Comparison of ENCODE assay signal across 3 cellular contexts in genomic region chr11:69843529-69843921, GRCh38.
TF ChIP-seq lines count a peak whose summit lies in the region.

No MANE protein-coding gene starts in this region.

TF ChIP-seq in SK-N-SH, 30 proteins besides CTCF, POLR2A, EP300 and RAD21:
- TF ChIP-seq NFIC (IDR thresholded peaks at IDR 0.05; ENCODE audit: borderline replicate concordance) (0 out of 2 replicates have a peak, but pooled peaks have one; percentile 14), USF2 (IDR thresholded peaks at IDR 0.05; ENCODE audit: borderline replicate concordance, low read depth, low read length) (no peak)

TF ChIP-seq in SK-N-SH treated with all-trans-retinoic acid at 6 μM for 48 hours, 23 proteins besides CTCF, POLR2A, EP300 and RAD21:
- TF ChIP-seq CREB5 (CRISPR knock-in tag; IDR thresholded peaks at IDR 0.05; ENCODE audit: low read depth) (no peak), ARNTL (CRISPR knock-in tag; IDR thresholded peaks at IDR 0.05; ENCODE audit: borderline replicate concordance, low read depth) (no peak), OSR1 (CRISPR knock-in tag; IDR thresholded peaks at IDR 0.05) (no peak), GLIS3 (CRISPR knock-in tag; IDR thresholded peaks at IDR 0.05) (no peak), PPARA (CRISPR knock-in tag; IDR thresholded peaks at IDR 0.05; ENCODE audit: borderline replicate concordance) (no peak), ESRRG (CRISPR knock-in tag; IDR thresholded peaks at IDR 0.05) (no peak), ZFP30 (CRISPR knock-in tag; IDR thresholded peaks at IDR 0.05) (no peak), POU6F1 (CRISPR knock-in tag; IDR thresholded peaks at IDR 0.05; ENCODE audit: borderline replicate concordance, low read depth) (no peak), ZC3H10 (CRISPR knock-in tag; IDR thresholded peaks at IDR 0.05) (no peak), CSRNP3 (CRISPR knock-in tag; IDR thresholded peaks at IDR 0.05) (no peak), TCF4 (CRISPR knock-in tag; IDR thresholded peaks at IDR 0.05; ENCODE audit: borderline replicate concordance) (no peak), ZNF8 (CRISPR knock-in tag; IDR thresholded peaks at IDR 0.05) (no peak), PATZ1 (CRISPR knock-in tag; IDR thresholded peaks at IDR 0.05; ENCODE audit: borderline replicate concordance) (no peak), ZNF70 (CRISPR knock-in tag; IDR thresholded peaks at IDR 0.05) (no peak), CSDC2 (CRISPR knock-in tag; IDR thresholded peaks at IDR 0.05) (no peak)

TF ChIP-seq in H1, 55 proteins besides CTCF, POLR2A, EP300 and RAD21 (continued from another document):
- TF ChIP-seq GABPA (IDR thresholded peaks at IDR 0.05; ENCODE audit: borderline replicate concordance, insufficient read depth, low read length) (no peak), USF2 (IDR thresholded peaks at IDR 0.05; ENCODE audit: low read length) (no peak), SIN3A (conservative IDR thresholded peaks at IDR 0.05 in 1 of 2, IDR thresholded peaks at IDR 0.05 in 1 of 2; ENCODE audit: low read depth in 1 of 2, low read length in 2 of 2) (no peak), TAF7 (optimal IDR thresholded peaks at IDR 0.05; ENCODE audit: borderline replicate concordance, low read depth, low read length) (no peak), SIX5 (IDR thresholded peaks at IDR 0.05; ENCODE audit: low read depth, low read length) (no peak), SIRT6 (IDR thresholded peaks at IDR 0.05; ENCODE audit: low read length) (no peak), KDM4A (IDR thresholded peaks at IDR 0.05; ENCODE audit: low read depth, low read length, severe bottlenecking) (no peak), SAP30 (IDR thresholded peaks at IDR 0.05; ENCODE audit: insufficient read depth, insufficient replicate concordance, low read length) (no peak), POU5F1 (IDR thresholded peaks at IDR 0.05; ENCODE audit: low read depth, low read length) (no peak), FOSL1 (IDR thresholded peaks at IDR 0.05; ENCODE audit: insufficient read depth, low read depth, low read length) (no peak), GTF2F1 (IDR thresholded peaks at IDR 0.05; ENCODE audit: borderline replicate concordance, low read depth, low read length) (no peak), NANOG (IDR thresholded peaks at IDR 0.05; ENCODE audit: insufficient read depth, low read depth, low read length, poor library complexity, severe bottlenecking) (no peak), PHF8 (conservative IDR thresholded peaks at IDR 0.05; ENCODE audit: low read depth, low read length) (no peak), TBP (IDR thresholded peaks at IDR 0.05; ENCODE audit: low read depth, low read length) (no peak), CEBPB (IDR thresholded peaks at IDR 0.05; ENCODE audit: low read depth, low read length) (no peak), KDM5A (IDR thresholded peaks at IDR 0.05; ENCODE audit: low read length) (no peak), SP4 (IDR thresholded peaks at IDR 0.05; ENCODE audit: low read length) (no peak)
